In genomic region chr7:139321071-139321745, GRCh38 we compare ENCODE assay signal across 10 cellular contexts. TPM values are rescaled to one million over a fixed set of nuclear protein-coding genes. Genes with fewer than 3 reads are reported as not detected.
DNase-seq lines count a peak whose midpoint lies in the region; ATAC-seq, FAIRE-seq and TF ChIP-seq lines count a peak whose summit lies in the region.
"Had no signal": no experiment of that assay in that cellular context is flagged by ENCODE, and none has a peak within 500 bp of the region (broad histone marks: within the 10 kb centered on the region; RNA-seq: fewer than 3 reads in every experiment).

No MANE protein-coding gene starts in this region.

- H3K4me1 ChIP-seq in A673 (ENCODE audit: insufficient read depth, low read length, poor library complexity, severe bottlenecking): no peaks in the 10 kb centered on the region
- no peaks in the 10 kb centered on the region for H3K4me1 ChIP-seq in PC-9 (replicated peaks; ENCODE audit: insufficient read depth)

- DNase-seq in A673 (ENCODE audit: low spot score) (peak; percentile 24), GM12892 (ENCODE audit: insufficient read length) (no peak), PC-9 (peak in 1 of 2 experiments; percentile 43), foreskin fibroblast (peak; percentile 20 to 58), OCI-M2 (lab: John Stamatoyannopoulos, UW; ENCODE audit: unreplicated experiment) (no peak)
- no peak for DNase-seq in activated naive CD4-positive, alpha-beta T cell treated with anti-CD3 and anti-CD28 coated beads, Interleukin-2, amount 50 U/mL, for 16 hours
- DNase-seq in stimulated activated CD4-positive, alpha-beta T cell treated with anti-CD3 and anti-CD28 coated beads, Interleukin-1b, Interleukin-23, amount 100 ng/mL, for 48 hours: no peak
- DNase-seq: glutamatergic neuron, NCI-H345 had no signal

- H3K79me2 ChIP-seq in PC-9 (ENCODE audit: low read depth): peaks cover 3% of the 10 kb centered on the region; the same call in 1 of the 2 replicates

- TF ChIP-seq CTCF in A673 (conservative IDR thresholded peaks at IDR 0.05; ENCODE audit: low read depth, low read length) (peak; percentile 42), PC-9 (conservative IDR thresholded peaks at IDR 0.05) (peak; percentile 54), foreskin fibroblast (IDR thresholded peaks at IDR 0.05; ENCODE audit: low read depth, low read length) (peak; percentile 38)

- H3K4me3 ChIP-seq in A673 (ENCODE audit: low read depth, low read length, poor library complexity, severe bottlenecking) (no peak overlapping the region), PC-9 (no peak overlapping the region), foreskin fibroblast (ENCODE audit: low read depth in 1 of 2, low read length in 2 of 2) (no peak overlapping the region)

- no TSS peak for BruUV-seq in A673 (replicated peaks; lab: Mats Ljungman, UMichigan)
- BruUV-seq in PC-9 (replicated peaks; lab: Mats Ljungman, UMichigan): no TSS peak

- H3K27ac ChIP-seq in A673 (ENCODE audit: low read depth, low read length, poor library complexity, severe bottlenecking) (no peak overlapping the region), PC-9 (no peak overlapping the region)

- no peaks in the 10 kb centered on the region for H3K9me2 ChIP-seq in PC-9 (ENCODE audit: insufficient read depth)

- POLR2A ChIA-PET in A673 (lab: Charles Lee; ENCODE audit: low non-redundant PET): no interaction called here
- POLR2A ChIA-PET in PC-9 (lab: Charles Lee; ENCODE audit: unreplicated experiment): interaction anchor here (0.6 kb wide), 1 partner anchor 353 kb away, joined by 8 read pairs; no protein-coding TSS in a partner anchor

- CTCF ChIA-PET in A673 (lab: Charles Lee) (interaction anchor here (0.6 to 0.7 kb wide), 2 partner anchors 19 to 75 kb away, joined by 3 to 4 read pairs; no protein-coding TSS in a partner anchor), PC-9 (lab: Charles Lee) (no interaction called here)

- no peak for ATAC-seq in HG03097 (IDR thresholded peaks at IDR 0.05; ENCODE audit: low FRiP score, unreplicated experiment)

- no peak for TF ChIP-seq POLR2A in GM12892 (IDR thresholded peaks at IDR 0.05; ENCODE audit: low read depth, low read length)

- peak; percentile 64 for FAIRE-seq in GM12892 (lab: Jason Lieb, UNC)

- H3K9me3 ChIP-seq in A673 (ENCODE audit: low read depth, low read length, poor library complexity, severe bottlenecking) (no peaks in the 10 kb centered on the region), PC-9 (ENCODE audit: insufficient read depth, low read depth) (no peaks in the 10 kb centered on the region)

- H3K36me3 ChIP-seq in A673 (ENCODE audit: insufficient read depth, low read length, poor library complexity, severe bottlenecking) (no peaks in the 10 kb centered on the region), PC-9 (ENCODE audit: low read depth) (no peaks in the 10 kb centered on the region)

- intact Hi-C loops in A673 (cut with micrococcal nuclease; ENCODE audit: unreplicated experiment): no loop called here
- intact Hi-C loops in PC-9 (cut with micrococcal nuclease; ENCODE audit: unreplicated experiment): no loop called here

- no peak overlapping the region for H3K4me2 ChIP-seq in PC-9

- H2AFZ ChIP-seq in PC-9: no peak overlapping the region

- peaks cover 4% of the 10 kb centered on the region for H4K20me1 ChIP-seq in PC-9 (ENCODE audit: insufficient read depth)

- no peaks in the 10 kb centered on the region for H3K27me3 ChIP-seq in A673 (replicated peaks; ENCODE audit: insufficient read depth, low read depth, low read length, poor library complexity)
- no peaks in the 10 kb centered on the region for H3K27me3 ChIP-seq in PC-9 (ENCODE audit: insufficient read depth, low read depth)

- H3F3A ChIP-seq in PC-9 (ENCODE audit: insufficient read depth, low read depth): no peaks in the 10 kb centered on the region; the same call in 1 of the 2 replicates

RNA-seq across cellular contexts. Expression of gene FMC1, which starts 19.9 kb away (rescaled TPM):
- total RNA-seq in A673 (2021): 10.5 and 11.5 TPM in 2 replicates
- polyA plus RNA-seq in GM12892 (2012; ENCODE audit: missing spikeins): 12.6 TPM
- total RNA-seq in PC-9 (2021): 12.5 and 15.1 TPM in 2 replicates

RNA-seq across cellular contexts. Expression of gene LUC7L2, which starts 38.5 kb away (rescaled TPM):
- total RNA-seq in A673 (2021) (98.7 and 107 TPM in 2 replicates), PC-9 (2021) (111 and 149 TPM in 2 replicates)
- 67.6 TPM for polyA plus RNA-seq in GM12892 (2012; ENCODE audit: missing spikeins)

Comparison
In these comparisons a context has a peak if more than half of its experiments do, and no peak if none do; other contexts are left out.
1. DNase-seq: peak in A673 (single experiment) and foreskin fibroblast (2 of 2); none in GM12892 (single experiment), activated naive CD4-positive, alpha-beta T cell treated with anti-CD3 and anti-CD28 coated beads, Interleukin-2, amount 50 U/mL, for 16 hours (single experiment), stimulated activated CD4-positive, alpha-beta T cell treated with anti-CD3 and anti-CD28 coated beads, Interleukin-1b, Interleukin-23, amount 100 ng/mL, for 48 hours (single experiment) and OCI-M2 (single experiment).
2. Peak in every context shown above with its lines, with median percentiles within 50 percentile points of each other: CTCF ChIP-seq.